1 cellular context compared by ENCODE assay signal in the genomic region with DNA sequence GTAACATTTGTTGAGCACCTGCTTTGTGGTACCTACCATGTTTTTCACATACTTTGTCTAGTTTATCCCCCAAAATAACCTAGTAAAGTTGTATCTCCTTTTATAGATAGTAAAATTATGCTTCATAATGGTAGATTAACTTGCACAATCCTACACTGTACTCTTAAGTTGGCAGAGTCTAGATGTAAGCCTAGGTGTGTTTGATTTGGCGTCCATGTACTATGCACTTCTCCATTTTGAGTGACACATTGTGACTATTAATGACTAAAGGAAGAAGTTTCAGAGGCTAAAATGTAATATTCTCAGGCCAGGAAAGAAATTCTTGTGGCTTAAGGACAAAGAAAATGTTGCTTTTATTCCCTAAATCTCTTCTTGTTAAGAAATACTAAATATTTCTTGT.
TF ChIP-seq lines count a peak whose summit lies in the region.

No MANE protein-coding gene starts in this region.

TF ChIP-seq in SK-N-SH treated with all-trans-retinoic acid at 6 μM for 48 hours, 23 proteins besides CTCF, POLR2A, EP300 and RAD21 (continued from another document):
- TF ChIP-seq PATZ1 (CRISPR knock-in tag; IDR thresholded peaks at IDR 0.05; ENCODE audit: borderline replicate concordance) (no peak), TOX (CRISPR knock-in tag; IDR thresholded peaks at IDR 0.05; ENCODE audit: borderline replicate concordance) (no peak), TCF4 (CRISPR knock-in tag; IDR thresholded peaks at IDR 0.05; ENCODE audit: borderline replicate concordance) (no peak), BACH2 (CRISPR knock-in tag; IDR thresholded peaks at IDR 0.05; ENCODE audit: borderline replicate concordance) (no peak), ZFP3 (CRISPR knock-in tag; IDR thresholded peaks at IDR 0.05) (no peak), ESRRG (CRISPR knock-in tag; IDR thresholded peaks at IDR 0.05) (no peak), ZNF70 (CRISPR knock-in tag; IDR thresholded peaks at IDR 0.05) (no peak), SNAI2 (CRISPR knock-in tag; IDR thresholded peaks at IDR 0.05) (no peak), ARNTL (CRISPR knock-in tag; IDR thresholded peaks at IDR 0.05; ENCODE audit: borderline replicate concordance, low read depth) (no peak), OSR1 (CRISPR knock-in tag; IDR thresholded peaks at IDR 0.05) (no peak), ISL1 (CRISPR knock-in tag; IDR thresholded peaks at IDR 0.05) (no peak), GLIS3 (CRISPR knock-in tag; IDR thresholded peaks at IDR 0.05) (no peak), CSDC2 (CRISPR knock-in tag; IDR thresholded peaks at IDR 0.05) (no peak)
TF ChIP-seq in SK-N-SH treated with all-trans-retinoic acid at 6 μM for 48 hours: peak in this region for 0.
